In genomic region chr20:5090191-5090590, GRCh38 we compare ENCODE assay signal across 9 cellular contexts. TPM values are rescaled to one million over a fixed set of nuclear protein-coding genes. Genes with fewer than 3 reads are reported as not detected.
DNase-seq lines count a peak whose midpoint lies in the region; ATAC-seq and TF ChIP-seq lines count a peak whose summit lies in the region.
"Had no signal": no experiment of that assay in that cellular context is flagged by ENCODE, and none has a peak within 500 bp of the region (broad histone marks: within the 10 kb centered on the region; RNA-seq: fewer than 3 reads in every experiment).

No MANE protein-coding gene starts in this region.

- no peaks in the 10 kb centered on the region for H3K9me3 Mint-ChIP-seq in natural killer cell treated with Interleukin-12 subunit alpha and Interleukin-12 subunit beta and Interleukin-15 and Interleukin-18, amount 100 ng/mL, for 72 hours

- H3K4me1 ChIP-seq in MM.1S (ENCODE audit: low read length) (peaks cover 12% of the 10 kb centered on the region), colonic mucosa (no peaks in the 10 kb centered on the region), esophagus squamous epithelium (peaks cover 0 to 5% (median 0%) of the 10 kb centered on the region in 3 donors)

- peak overlapping the region; percentile 49 for H2AFZ ChIP-seq in MM.1S (ENCODE audit: low read length)

- no peaks in the 10 kb centered on the region for H3K36me3 ChIP-seq in MM.1S (replicated peaks; ENCODE audit: insufficient read depth, low read length)
- no peaks in the 10 kb centered on the region for H3K36me3 ChIP-seq in colonic mucosa
- H3K36me3 ChIP-seq in esophagus squamous epithelium = peaks cover 0 to 6% (median 0%) of the 10 kb centered on the region in 3 donors

- no peaks in the 10 kb centered on the region for H3K9me2 ChIP-seq in MM.1S (replicated peaks; ENCODE audit: insufficient read depth, low read length)

- H3K4me2 ChIP-seq in MM.1S (ENCODE audit: low read depth, low read length) = peak overlapping the region; percentile 12; the same call in 1 of the 2 replicates

- H3K4me1 Mint-ChIP-seq in natural killer cell treated with Interleukin-12 subunit alpha and Interleukin-12 subunit beta and Interleukin-15 and Interleukin-18, amount 100 ng/mL, for 72 hours (ENCODE audit: low read depth in 2 of 2) = peaks cover 17 to 19% of the 10 kb centered on the region in 2 donors

- DNase-seq in MM.1S (peak; percentile 31), colonic mucosa (no peak), esophagus squamous epithelium (lab: John Stamatoyannopoulos, UW) (no peak), activated gamma-delta T cell treated with Interleukin-2 at 50 U/mL for 16 hours (no peak)
- DNase-seq in natural killer cell treated with Interleukin-12 subunit alpha and Interleukin-12 subunit beta and Interleukin-15 and Interleukin-18, amount 100 ng/mL, for 72 hours (ENCODE audit: low spot score) = no peak
- no peak for DNase-seq in stimulated activated CD4-positive, alpha-beta T cell treated with anti-CD3 and anti-CD28 coated beads, Interleukin-4, amount 100 ng/mL, for 4 hours
- DNase-seq: SHP77 had no signal

- no peaks in the 10 kb centered on the region for H3K36me3 Mint-ChIP-seq in natural killer cell treated with Interleukin-12 subunit alpha and Interleukin-12 subunit beta and Interleukin-15 and Interleukin-18, amount 100 ng/mL, for 72 hours

- 40 to 43% methylated on average over 4 of the region's 4 CpGs for WGBS in esophagus squamous epithelium, 2 donors

- H3K27ac ChIP-seq in MM.1S (ENCODE audit: low read length) = peak overlapping the region; percentile 48; the same call in 1 of the 2 replicates
- H3K27ac ChIP-seq in colonic mucosa = peak overlapping the region; percentile 8
- H3K27ac ChIP-seq in esophagus squamous epithelium = peak overlapping the region in 2 of 4 donors; percentile 51 to 63

- H3K9ac ChIP-seq in MM.1S (ENCODE audit: low read length) (no peak overlapping the region), colonic mucosa (ENCODE audit: low read depth in 2 of 2, low read length in 2 of 2) (no peak overlapping the region)

- intact Hi-C loops in colonic mucosa (cut with DNase I) = loop anchor here (10.0 kb wide), 1 partner anchor 85 kb away; the partner anchor contains the start of gene SLC23A2
- intact Hi-C loops in esophagus squamous epithelium (cut with DNase I) = no loop called here

- H3K4me3 ChIP-seq in MM.1S (ENCODE audit: low read length) (no peak overlapping the region), colonic mucosa (no peak overlapping the region), esophagus squamous epithelium (no peak overlapping the region)

- H3K27me3 ChIP-seq in MM.1S (replicated peaks; ENCODE audit: insufficient read depth, low read length) (no peaks in the 10 kb centered on the region), colonic mucosa (no peaks in the 10 kb centered on the region), esophagus squamous epithelium (no peaks in the 10 kb centered on the region)

- TF ChIP-seq CTCF in MM.1S (IDR thresholded peaks at IDR 0.05; ENCODE audit: low read length) = no peak
- no peak for TF ChIP-seq CTCF in colonic mucosa (IDR thresholded peaks at IDR 0.05)
- no peak for TF ChIP-seq CTCF in esophagus squamous epithelium (IDR thresholded peaks at IDR 0.05)

- peak overlapping the region; percentile 20 for H3K4me3 Mint-ChIP-seq in natural killer cell treated with Interleukin-12 subunit alpha and Interleukin-12 subunit beta and Interleukin-15 and Interleukin-18, amount 100 ng/mL, for 72 hours

- peak overlapping the region; percentile 76 to 91 for H3K27ac Mint-ChIP-seq in natural killer cell treated with Interleukin-12 subunit alpha and Interleukin-12 subunit beta and Interleukin-15 and Interleukin-18, amount 100 ng/mL, for 72 hours

- ATAC-seq in GM18498 (IDR thresholded peaks at IDR 0.05; ENCODE audit: unreplicated experiment) (peak; percentile 65), HG03280 (IDR thresholded peaks at IDR 0.05; ENCODE audit: unreplicated experiment) (no peak)
- ATAC-seq in natural killer cell treated with Interleukin-12 subunit alpha and Interleukin-12 subunit beta and Interleukin-15 and Interleukin-18, amount 100 ng/mL, for 72 hours = peak; percentile 63 to 91

- H4K20me1 ChIP-seq in MM.1S (ENCODE audit: insufficient read depth, low read length) = no peaks in the 10 kb centered on the region

- H3K27me3 Mint-ChIP-seq in natural killer cell treated with Interleukin-12 subunit alpha and Interleukin-12 subunit beta and Interleukin-15 and Interleukin-18, amount 100 ng/mL, for 72 hours = no peaks in the 10 kb centered on the region

- H3F3A ChIP-seq in MM.1S (ENCODE audit: insufficient read depth, low read length) = peaks cover 6% of the 10 kb centered on the region

- no peaks in the 10 kb centered on the region for H3K79me2 ChIP-seq in MM.1S (ENCODE audit: low read length)

- H3K9me3 ChIP-seq in MM.1S (replicated peaks; ENCODE audit: insufficient read depth, low read length) = no peaks in the 10 kb centered on the region
- H3K9me3 ChIP-seq in colonic mucosa = no peaks in the 10 kb centered on the region
- H3K9me3 ChIP-seq in esophagus squamous epithelium = no peaks in the 10 kb centered on the region

- peak in 1 of 4 donors; percentile 33 for TF ChIP-seq POLR2A in esophagus squamous epithelium (IDR thresholded peaks at IDR 0.05)

RNA-seq across cellular contexts. Expression of gene TMEM230, which starts 22.7 kb away (rescaled TPM):
- total RNA-seq in colonic mucosa = 10 to 100 TPM; 54.0 to 80.3 TPM
- total RNA-seq in natural killer cell treated with Interleukin-12 subunit alpha and Interleukin-12 subunit beta and Interleukin-15 and Interleukin-18, amount 100 ng/mL, for 72 hours = 10 to 100 TPM; 68.3 to 78.1 TPM
- total RNA-seq in esophagus squamous epithelium = 10 to 100 TPM; 19.2 to 46.1 (median 34.6) TPM

RNA-seq across cellular contexts. Expression of gene PCNA, which starts 29.6 kb away (rescaled TPM):
- total RNA-seq in colonic mucosa (100 to 1,000 TPM in 1 of 2 donors, 10 to 100 TPM in 1; 59.0 to 204 TPM), esophagus squamous epithelium (100 to 1,000 TPM in 2 of 4 donors, 10 to 100 TPM in 2; 58.9 to 160 (median 97.1) TPM)
- total RNA-seq in natural killer cell treated with Interleukin-12 subunit alpha and Interleukin-12 subunit beta and Interleukin-15 and Interleukin-18, amount 100 ng/mL, for 72 hours = 100 to 1,000 TPM; 288 to 377 TPM

RNA-seq across cellular contexts. Expression of gene CDS2, which starts 36.6 kb away (rescaled TPM):
- total RNA-seq in colonic mucosa = 10 to 100 TPM; 31.7 to 44.3 TPM
- 10 to 100 TPM; 48.7 to 52.0 TPM for total RNA-seq in natural killer cell treated with Interleukin-12 subunit alpha and Interleukin-12 subunit beta and Interleukin-15 and Interleukin-18, amount 100 ng/mL, for 72 hours
- total RNA-seq in esophagus squamous epithelium = 10 to 100 TPM; 13.7 to 25.7 (median 14.5) TPM
